19 cellular contexts compared by ENCODE assay signal in the genomic region with DNA sequence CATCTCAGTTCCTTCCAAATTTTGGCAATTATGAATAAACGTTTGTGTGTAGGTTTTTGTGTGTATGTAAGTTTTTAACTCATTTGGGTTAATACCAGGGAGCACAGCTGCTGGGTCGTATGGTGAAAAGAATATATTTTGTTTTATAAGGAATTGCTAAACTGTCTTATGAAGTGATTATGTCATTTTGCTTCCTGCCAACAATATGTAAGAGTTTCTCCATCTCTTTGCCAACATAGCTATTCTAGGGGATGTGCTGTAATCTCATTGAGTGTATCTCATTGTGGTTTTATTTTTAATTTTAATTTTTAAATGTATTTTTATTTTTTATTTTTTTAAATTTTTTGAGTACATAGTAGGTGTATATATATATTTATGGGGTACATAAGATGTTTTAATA.
"Had no signal": no experiment of that assay in that cellular context is flagged by ENCODE, and none has a peak within 500 bp of the region (broad histone marks: within the 10 kb centered on the region; RNA-seq: fewer than 3 reads in every experiment).

No MANE protein-coding gene starts in this region.

- H3K4me1 Mint-ChIP-seq: activated CD4-positive, alpha-beta T cell treated with anti-CD3 and anti-CD28 coated beads, Interleukin-2, amount 10 ng/mL, durations not matched to agents 24 days and 14 days had no signal

- DNase-seq: activated B cell treated with CpG ODN at 0.5 μM for 24 hours; activated CD4-positive, alpha-beta T cell treated with anti-CD3 and anti-CD28 coated beads, Interleukin-2, amount 10 ng/mL, durations not matched to agents 24 days and 14 days; activated CD8-positive, alpha-beta memory T cell treated with anti-CD3 and anti-CD28 coated beads, Interleukin-2, amount 50 U/mL, for 4 hours; activated CD8-positive, alpha-beta T cell treated with anti-CD3 and anti-CD28 coated beads, Interleukin-2, amount 10 ng/mL, durations not matched to agents 7 days and 5 days; activated gamma-delta T cell treated with Interleukin-2 at 50 U/mL for 16 hours; anterior cingulate cortex; brain microvascular endothelial cell; glutamatergic neuron; mesendoderm; occipital lobe; stimulated activated CD4-positive, alpha-beta T cell treated with anti-CD3 and anti-CD28 coated beads, Interleukin-2, amount 100 ng/mL, for 48 hours; substantia nigra; T-helper 17 cell; uterus had no signal

- H3K4me3 Mint-ChIP-seq: activated B cell treated with CpG ODN at 0.5 μM for 24 hours; activated CD4-positive, alpha-beta T cell treated with anti-CD3 and anti-CD28 coated beads, Interleukin-2, amount 10 ng/mL, durations not matched to agents 24 days and 14 days; activated CD8-positive, alpha-beta T cell treated with anti-CD3 and anti-CD28 coated beads, Interleukin-2, amount 10 ng/mL, durations not matched to agents 7 days and 5 days; activated naive CD8-positive, alpha-beta T cell; nephron; stimulated activated memory B cell treated with anti-CD40 and anti-IgM and Interleukin-4, amounts not matched to agents 10 μg/mL and 1 μg/mL and 100 μg/mL, for 72 hours; T-helper 17 cell had no signal

- H3K36me3 ChIP-seq: uterus had no signal

- ATAC-seq: activated CD8-positive, alpha-beta T cell treated with anti-CD3 and anti-CD28 coated beads, Interleukin-2, amount 10 ng/mL, durations not matched to agents 7 days and 5 days; stimulated activated memory B cell treated with anti-CD40 and anti-IgM and Interleukin-4, amounts not matched to agents 10 μg/mL and 1 μg/mL and 100 μg/mL, for 72 hours; T-helper 17 cell had no signal

- H3K4me1 ChIP-seq: uterus had no signal

- H3K4me3 ChIP-seq: tibial nerve, uterus had no signal

- H3K27ac ChIP-seq: brain microvascular endothelial cell, epithelial cell of prostate, tibial nerve, uterus had no signal

- H3K27me3 Mint-ChIP-seq: activated B cell treated with CpG ODN at 0.5 μM for 24 hours; activated CD4-positive, alpha-beta T cell treated with anti-CD3 and anti-CD28 coated beads, Interleukin-2, amount 10 ng/mL, durations not matched to agents 24 days and 14 days; activated naive CD8-positive, alpha-beta T cell; stimulated activated memory B cell treated with anti-CD40 and anti-IgM and Interleukin-4, amounts not matched to agents 10 μg/mL and 1 μg/mL and 100 μg/mL, for 72 hours; T-helper 17 cell had no signal

- H3K27ac Mint-ChIP-seq: activated B cell treated with CpG ODN at 0.5 μM for 24 hours; activated CD4-positive, alpha-beta T cell treated with anti-CD3 and anti-CD28 coated beads, Interleukin-2, amount 10 ng/mL, durations not matched to agents 24 days and 14 days; activated CD8-positive, alpha-beta T cell treated with anti-CD3 and anti-CD28 coated beads, Interleukin-2, amount 10 ng/mL, durations not matched to agents 7 days and 5 days; activated naive CD8-positive, alpha-beta T cell; stimulated activated memory B cell treated with anti-CD40 and anti-IgM and Interleukin-4, amounts not matched to agents 10 μg/mL and 1 μg/mL and 100 μg/mL, for 72 hours; T-helper 17 cell had no signal

- H3K27me3 ChIP-seq: brain microvascular endothelial cell, tibial nerve, uterus had no signal

- H3K9me3 ChIP-seq: tibial nerve, uterus had no signal
